8 cellular contexts compared by ENCODE assay signal in genomic region chr17:63696381-63696961, GRCh38. TPM values are rescaled to one million over a fixed set of nuclear protein-coding genes. Genes with fewer than 3 reads are reported as not detected.
DNase-seq lines count a peak whose midpoint lies in the region; ATAC-seq and TF ChIP-seq lines count a peak whose summit lies in the region.

No MANE protein-coding gene starts in this region.

- H3K4me1 ChIP-seq in foreskin keratinocyte = no peaks in the 10 kb centered on the region
- H3K4me1 ChIP-seq in spleen = peaks cover 40 to 85% (median 59%) of the 10 kb centered on the region in 6 donors

- H3K36me3 ChIP-seq in spleen = peaks cover 3 to 73% (median 35%) of the 10 kb centered on the region in 6 donors

- peak overlapping the region; percentile 88 for H3K4me3 Mint-ChIP-seq in activated CD4-positive, alpha-beta memory T cell treated with anti-CD3 and anti-CD28 coated beads for 36 hours

- H3K36me3 Mint-ChIP-seq in activated CD4-positive, alpha-beta memory T cell treated with anti-CD3 and anti-CD28 coated beads for 36 hours = peaks cover 23% of the 10 kb centered on the region

- H3K27ac ChIP-seq in foreskin keratinocyte (no peak overlapping the region), spleen (peak overlapping the region; percentile 93 to 100 (median 98))

- H3K27me3 ChIP-seq in foreskin keratinocyte = peaks cover 6% of the 10 kb centered on the region
- no peaks in the 10 kb centered on the region for H3K27me3 ChIP-seq in spleen (replicated peaks in 1 of 7)

- POLR2A ChIA-PET in activated CD4-positive, alpha-beta memory T cell treated with anti-CD3 and anti-CD28 coated beads for 36 hours (lab: Charles Lee) = interaction anchor here (1.3 to 3.2 kb wide), 4 partner anchors 11 to 271 kb away, joined by 3 to 22 read pairs (median 8); partner anchors contain the start of genes CCDC47 and DDX42

- WGBS in spleen, 5 donors = 25 to 40% (median 29%) methylated on average over 6 to 9 of the region's 9 CpGs

- no peaks in the 10 kb centered on the region for H3K27me3 Mint-ChIP-seq in activated CD4-positive, alpha-beta memory T cell treated with anti-CD3 and anti-CD28 coated beads for 36 hours

- peak overlapping the region; percentile 96 for H3K27ac Mint-ChIP-seq in activated CD4-positive, alpha-beta memory T cell treated with anti-CD3 and anti-CD28 coated beads for 36 hours

- no peaks in the 10 kb centered on the region for H3K9me3 ChIP-seq in spleen

- H3K4me3 ChIP-seq in spleen = peak overlapping the region in 5 of 8 donors; percentile 1 to 99 (median 88)

- TF ChIP-seq POLR2A in spleen (IDR thresholded peaks at IDR 0.05) = no peak

- CTCF ChIA-PET in activated CD4-positive, alpha-beta memory T cell treated with anti-CD3 and anti-CD28 coated beads for 36 hours (lab: Charles Lee) = interaction anchor here (0.6 to 3.4 kb wide), 13 partner anchors 12 to 273 kb away, joined by 3 to 27 read pairs (median 5); no protein-coding TSS in a partner anchor

- peaks cover 42% of the 10 kb centered on the region for H3K4me1 Mint-ChIP-seq in activated CD4-positive, alpha-beta memory T cell treated with anti-CD3 and anti-CD28 coated beads for 36 hours (ENCODE audit: low read depth)

- DNase-seq in DMS53 (lab: John Stamatoyannopoulos, UW) (peak; percentile 48), DMS53 treated with DMSO at 0.1 percent for 48 hours (lab: John Stamatoyannopoulos, UW; ENCODE audit: unreplicated experiment) (no peak), Kasumi-1 (lab: John Stamatoyannopoulos, UW) (peak; percentile 73 to 78), foreskin keratinocyte (no peak), spleen (peak; percentile 88)
- peak; percentile 60 for DNase-seq in activated CD4-positive, alpha-beta memory T cell treated with anti-CD3 and anti-CD28 coated beads for 36 hours

- TF ChIP-seq CTCF in foreskin keratinocyte (conservative IDR thresholded peaks at IDR 0.05) (peak; percentile 41), spleen (IDR thresholded peaks at IDR 0.05 in 8 of 11, conservative IDR thresholded peaks at IDR 0.05 in 3 of 11) (peak in 10 of 11 experiments; percentile 11 to 67 (median 48))

- intact Hi-C loops in activated CD4-positive, alpha-beta memory T cell treated with anti-CD3 and anti-CD28 coated beads for 36 hours (cut with micrococcal nuclease) = loop anchor here (2.0 to 5.0 kb wide), 5 partner anchors 146 to 811 kb away; partner anchors contain the start of genes CEP95, CYB561, DCAF7 and DDX5
- intact Hi-C loops in spleen (cut with DNase I; ENCODE audit: low total_unique reads) = loop anchor here (10.0 kb wide), 3 partner anchors 48 to 128 kb away; partner anchors contain the start of genes FTSJ3, MAP3K3, PSMC5 and STRADA

- no peaks in the 10 kb centered on the region for H3K9me3 Mint-ChIP-seq in activated CD4-positive, alpha-beta memory T cell treated with anti-CD3 and anti-CD28 coated beads for 36 hours

- no peak for ATAC-seq in foreskin keratinocyte
- no peak for ATAC-seq in GM21390 (IDR thresholded peaks at IDR 0.05; ENCODE audit: unreplicated experiment)
- ATAC-seq in HG02642 (IDR thresholded peaks at IDR 0.05; ENCODE audit: poor library complexity, unreplicated experiment) = no peak

RNA-seq across cellular contexts. Expression of gene LIMD2, which starts 3.5 kb away (rescaled TPM):
- 100 to 1,000 TPM; 146 to 150 TPM for total RNA-seq in activated CD4-positive, alpha-beta memory T cell treated with anti-CD3 and anti-CD28 coated beads for 36 hours
- 15.2 and 19.2 TPM in 2 replicates for total RNA-seq in foreskin keratinocyte
- 27.0 and 34.3 TPM in 2 replicates for polyA plus RNA-seq in foreskin keratinocyte
- 100 to 1,000 TPM; 211 to 381 (median 249) TPM for total RNA-seq in spleen
- 100 to 1,000 TPM; 414 to 554 (median 480) TPM for polyA plus RNA-seq in spleen

RNA-seq across cellular contexts. Expression of gene STRADA, which starts 45.1 kb away (rescaled TPM):
- total RNA-seq in activated CD4-positive, alpha-beta memory T cell treated with anti-CD3 and anti-CD28 coated beads for 36 hours = 10 to 100 TPM; 64.8 to 69.7 TPM
- 18.1 and 18.8 TPM in 2 replicates for total RNA-seq in foreskin keratinocyte
- polyA plus RNA-seq in foreskin keratinocyte = 18.4 and 18.8 TPM in 2 replicates
- total RNA-seq in spleen = 10 to 100 TPM; 43.9 to 72.0 (median 60.7) TPM
- 10 to 100 TPM; 20.5 to 31.3 (median 26.6) TPM for polyA plus RNA-seq in spleen

Comparison
In these comparisons a context has a peak if more than half of its experiments do, and no peak if none do; other contexts are left out.
1. DNase-seq: peak in DMS53 (single experiment), Kasumi-1 (2 of 2), activated CD4-positive, alpha-beta memory T cell treated with anti-CD3 and anti-CD28 coated beads for 36 hours (single experiment) and spleen (single experiment); none in DMS53 treated with DMSO at 0.1 percent for 48 hours (single experiment) and foreskin keratinocyte (0 of 2).